32 cellular contexts compared by ENCODE assay signal in genomic region chr10:112160834-112161233, GRCh38.
"Had no signal": no experiment of that assay in that cellular context is flagged by ENCODE, and none has a peak within 500 bp of the region (broad histone marks: within the 10 kb centered on the region; RNA-seq: fewer than 3 reads in every experiment).

No MANE protein-coding gene starts in this region.

- ATAC-seq: activated naive CD4-positive, alpha-beta T cell treated with anti-CD3 and anti-CD28 coated beads, Interleukin-2, amount 50 U/mL, for 72 hours; activated T-cell treated with anti-CD3 and anti-CD28 coated beads, Interleukin-2, amount 50 U/mL, for 72 hours; WTC11 had no signal

- H3K27ac ChIP-seq: ascending aorta, breast epithelium, cardiac muscle cell, coronary artery, dorsolateral prefrontal cortex, esophagus muscularis mucosa, VCaP had no signal

- H3K4me1 ChIP-seq: ascending aorta, breast epithelium, esophagus muscularis mucosa had no signal

- H3K27me3 ChIP-seq: ascending aorta, breast epithelium, cardiac muscle cell, dorsolateral prefrontal cortex, esophagus muscularis mucosa had no signal

- DNase-seq: activated CD4-positive, alpha-beta memory T cell treated with anti-CD3 and anti-CD28 coated beads, Interleukin-2, amount 10 ng/mL, durations not matched to agents 7 days and 5 days; activated CD4-positive, alpha-beta T cell treated with anti-CD3 and anti-CD28 coated beads for 1 hour; activated CD4-positive, alpha-beta T cell treated with anti-CD3 and anti-CD28 coated beads for 4 hours; activated CD4-positive, alpha-beta T cell treated with anti-CD3 and anti-CD28 coated beads, Interleukin-2, amount 10 ng/mL, durations not matched to agents 7 days and 5 days; activated CD4-positive, alpha-beta T cell treated with anti-CD3 and anti-CD28 coated beads, Interleukin-2, amount 50 U/mL, for 4 hours; activated CD8-positive, alpha-beta memory T cell treated with anti-CD3 and anti-CD28 coated beads, Interleukin-2, amount 50 U/mL, for 48 hours; activated gamma-delta T cell; activated naive CD4-positive, alpha-beta T cell; activated naive CD4-positive, alpha-beta T cell treated with anti-CD3 and anti-CD28 coated beads, Interleukin-2, amount 10 ng/mL, durations not matched to agents 7 days and 5 days; activated naive CD8-positive, alpha-beta T cell treated with anti-CD3 and anti-CD28 coated beads, Interleukin-2, amount 10 ng/mL, durations not matched to agents 7 days and 5 days; activated T-cell treated with anti-CD3 and anti-CD28 coated beads for 4 hours; activated T-cell treated with anti-CD3 and anti-CD28 coated beads, Interleukin-2, amount 50 U/mL, for 24 hours; activated T-cell treated with anti-CD3 and anti-CD28 coated beads, Interleukin-2, amount 50 U/mL, for 72 hours; central memory CD4-positive, alpha-beta T cell; cerebellar nuclear complex; dorsolateral prefrontal cortex; effector memory CD4-positive, alpha-beta T cell; endodermal cell; erythroblast; head of caudate nucleus; hippocampal formation; T-helper 2 cell had no signal

- H3K4me3 ChIP-seq: ascending aorta, breast epithelium, cardiac muscle cell, coronary artery, dorsolateral prefrontal cortex, esophagus muscularis mucosa had no signal

- H3K27me3 Mint-ChIP-seq: activated CD4-positive, alpha-beta memory T cell treated with anti-CD3 and anti-CD28 coated beads, Interleukin-2, amount 10 ng/mL, durations not matched to agents 7 days and 5 days; activated CD4-positive, alpha-beta T cell treated with anti-CD3 and anti-CD28 coated beads, Interleukin-2, amount 10 ng/mL, durations not matched to agents 7 days and 5 days; activated naive CD4-positive, alpha-beta T cell treated with anti-CD3 and anti-CD28 coated beads, Interleukin-2, amount 10 ng/mL, durations not matched to agents 7 days and 5 days; activated naive CD8-positive, alpha-beta T cell treated with anti-CD3 and anti-CD28 coated beads, Interleukin-2, amount 10 ng/mL, durations not matched to agents 7 days and 5 days; activated T-cell treated with anti-CD3 and anti-CD28 coated beads, Interleukin-2, amount 50 U/mL, for 24 hours; brain; dendritic cell treated with granulocyte-macrophage colony-stimulating factor and Interleukin-4, amounts not matched to agents 40 ng/mL and 50 ng/mL, for 4 days had no signal

- H3K4me3 Mint-ChIP-seq: activated CD4-positive, alpha-beta memory T cell treated with anti-CD3 and anti-CD28 coated beads, Interleukin-2, amount 10 ng/mL, durations not matched to agents 7 days and 5 days; activated CD4-positive, alpha-beta T cell treated with anti-CD3 and anti-CD28 coated beads, Interleukin-2, amount 10 ng/mL, durations not matched to agents 7 days and 5 days; activated naive CD4-positive, alpha-beta T cell treated with anti-CD3 and anti-CD28 coated beads, Interleukin-2, amount 10 ng/mL, durations not matched to agents 7 days and 5 days; activated naive CD8-positive, alpha-beta T cell treated with anti-CD3 and anti-CD28 coated beads, Interleukin-2, amount 10 ng/mL, durations not matched to agents 7 days and 5 days; activated T-cell treated with anti-CD3 and anti-CD28 coated beads, Interleukin-2, amount 50 U/mL, for 24 hours; activated T-cell treated with anti-CD3 and anti-CD28 coated beads, Interleukin-2, amount 50 U/mL, for 72 hours; brain; dendritic cell treated with granulocyte-macrophage colony-stimulating factor and Interleukin-4, amounts not matched to agents 40 ng/mL and 50 ng/mL, for 4 days; endodermal cell; WTC11 had no signal

- H3K27ac Mint-ChIP-seq: activated CD4-positive, alpha-beta memory T cell treated with anti-CD3 and anti-CD28 coated beads, Interleukin-2, amount 10 ng/mL, durations not matched to agents 7 days and 5 days; activated CD4-positive, alpha-beta T cell treated with anti-CD3 and anti-CD28 coated beads, Interleukin-2, amount 10 ng/mL, durations not matched to agents 7 days and 5 days; activated naive CD4-positive, alpha-beta T cell treated with anti-CD3 and anti-CD28 coated beads, Interleukin-2, amount 10 ng/mL, durations not matched to agents 7 days and 5 days; activated naive CD8-positive, alpha-beta T cell treated with anti-CD3 and anti-CD28 coated beads, Interleukin-2, amount 10 ng/mL, durations not matched to agents 7 days and 5 days; activated T-cell treated with anti-CD3 and anti-CD28 coated beads, Interleukin-2, amount 50 U/mL, for 24 hours; activated T-cell treated with anti-CD3 and anti-CD28 coated beads, Interleukin-2, amount 50 U/mL, for 72 hours; brain; dendritic cell treated with granulocyte-macrophage colony-stimulating factor and Interleukin-4, amounts not matched to agents 40 ng/mL and 50 ng/mL, for 4 days; endodermal cell; WTC11 had no signal

- H3K4me1 Mint-ChIP-seq: activated CD4-positive, alpha-beta memory T cell treated with anti-CD3 and anti-CD28 coated beads, Interleukin-2, amount 10 ng/mL, durations not matched to agents 7 days and 5 days; activated CD4-positive, alpha-beta T cell treated with anti-CD3 and anti-CD28 coated beads, Interleukin-2, amount 10 ng/mL, durations not matched to agents 7 days and 5 days; activated naive CD4-positive, alpha-beta T cell treated with anti-CD3 and anti-CD28 coated beads, Interleukin-2, amount 10 ng/mL, durations not matched to agents 7 days and 5 days; activated naive CD8-positive, alpha-beta T cell treated with anti-CD3 and anti-CD28 coated beads, Interleukin-2, amount 10 ng/mL, durations not matched to agents 7 days and 5 days; brain; endodermal cell; WTC11 had no signal

- H3K9me3 Mint-ChIP-seq: activated CD4-positive, alpha-beta memory T cell treated with anti-CD3 and anti-CD28 coated beads, Interleukin-2, amount 10 ng/mL, durations not matched to agents 7 days and 5 days; activated CD4-positive, alpha-beta T cell treated with anti-CD3 and anti-CD28 coated beads, Interleukin-2, amount 10 ng/mL, durations not matched to agents 7 days and 5 days; activated naive CD4-positive, alpha-beta T cell treated with anti-CD3 and anti-CD28 coated beads, Interleukin-2, amount 10 ng/mL, durations not matched to agents 7 days and 5 days; activated naive CD4-positive, alpha-beta T cell treated with anti-CD3 and anti-CD28 coated beads, Interleukin-2, amount 50 U/mL, for 72 hours; activated naive CD8-positive, alpha-beta T cell treated with anti-CD3 and anti-CD28 coated beads, Interleukin-2, amount 10 ng/mL, durations not matched to agents 7 days and 5 days; activated T-cell treated with anti-CD3 and anti-CD28 coated beads, Interleukin-2, amount 50 U/mL, for 24 hours; activated T-cell treated with anti-CD3 and anti-CD28 coated beads, Interleukin-2, amount 50 U/mL, for 72 hours; brain; endodermal cell; WTC11 had no signal
